ENCODE assay signal across 16 cellular contexts in the genomic region with DNA sequence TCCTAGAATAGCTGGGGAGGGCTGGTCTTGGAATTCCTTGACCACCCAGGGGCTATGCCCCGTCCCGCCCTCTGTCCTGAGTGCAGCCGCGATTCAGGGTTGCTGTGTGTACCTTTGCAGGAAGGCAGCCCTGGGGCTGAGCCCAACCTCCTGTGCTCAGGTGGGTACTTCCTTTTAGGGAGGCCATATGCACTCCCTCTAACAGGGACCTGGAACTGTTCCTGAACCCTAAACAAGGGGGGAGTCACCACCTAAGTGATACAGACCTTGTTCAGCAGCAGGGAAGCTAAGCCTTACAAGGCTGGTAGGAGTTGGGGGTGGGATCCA. TPM values are rescaled to one million over a fixed set of nuclear protein-coding genes. Genes with fewer than 3 reads are reported as not detected.
DNase-seq lines count a peak whose midpoint lies in the region; ATAC-seq and TF ChIP-seq lines count a peak whose summit lies in the region.
"Had no signal": no experiment of that assay in that cellular context is flagged by ENCODE, and none has a peak within 500 bp of the region (broad histone marks: within the 10 kb centered on the region; RNA-seq: fewer than 3 reads in every experiment).

No MANE protein-coding gene starts in this region.

- no peaks in the 10 kb centered on the region for H3K79me1 ChIP-seq in mesenchymal stem cell (replicated peaks; ENCODE audit: low read length, poor library complexity, severe bottlenecking)

- no peaks in the 10 kb centered on the region for H3K9me3 ChIP-seq in HCT116 (ENCODE audit: control insufficient read depth in 1 of 2, insufficient read depth in 1 of 2, low read depth in 1 of 2, low read length in 2 of 2)
- no peaks in the 10 kb centered on the region for H3K9me3 ChIP-seq in mesenchymal stem cell (ENCODE audit: control insufficient read depth, low read length)
- H3K9me3 ChIP-seq: ascending aorta, heart left ventricle, uterus had no signal

- intact Hi-C loops in HCT116 (cut with micrococcal nuclease) (no loop called here), left colon (cut with DNase I, micrococcal nuclease) (no loop called here)

- no peaks in the 10 kb centered on the region for H4K20me1 ChIP-seq in HCT116 (ENCODE audit: insufficient read depth)

- RAD21 ChIA-PET in HCT116 (lab: Charles Lee; ENCODE audit: low non-redundant PET in 1 of 2, low total read pairs in 2 of 2, uncharacterized antibody in 2 of 2, unreplicated experiment in 2 of 2), result interaction anchor here in 1 of 2 experiments (1.2 to 1.4 kb wide), 2 partner anchors 25 to 34 kb away, joined by 3 to 10 read pairs; partner anchors contain the start of genes LLGL2 and TSEN54

- no TSS peak for BruUV-seq in HCT116 (replicated peaks; lab: Mats Ljungman, UMichigan)

- DNase-seq in HCT116 (ENCODE audit: low read depth, low spot score), result no peak
- DNase-seq in left colon, result no peak
- no peak for DNase-seq in mesenchymal stem cell
- no peak for DNase-seq in iPS-NIHi7 (ENCODE audit: extremely low spot score)
- DNase-seq: activated effector memory CD4-positive, alpha-beta T cell treated with Interleukin-2 at 50 U/mL for 16 hours; cortex of kidney; DMS 273 treated with DMSO at 0.1 percent for 48 hours; erythroblast; heart left ventricle; KBM-7; uterus had no signal

- TF ChIP-seq CTCF in HCT116 (IDR thresholded peaks at IDR 0.05 in 2 of 3, conservative IDR thresholded peaks at IDR 0.05 in 1 of 3; ENCODE audit: borderline replicate concordance in 1 of 3, insufficient read depth in 1 of 3, low read depth in 2 of 3, low read length in 2 of 3), result no peak
- no peak for TF ChIP-seq CTCF in VCaP (conservative IDR thresholded peaks at IDR 0.05)

- H4K8ac ChIP-seq in mesenchymal stem cell (ENCODE audit: low read length), result no peak overlapping the region

- H3K4me2 ChIP-seq in HCT116 (ENCODE audit: low read length) (peak overlapping the region; percentile 93), mesenchymal stem cell (ENCODE audit: low read length, poor library complexity, severe bottlenecking) (no peak overlapping the region)

- H3K23ac ChIP-seq in mesenchymal stem cell (ENCODE audit: low read length in 2 of 2), result no peak overlapping the region

- no peak overlapping the region for H2AK5ac ChIP-seq in mesenchymal stem cell (ENCODE audit: low read length, severe bottlenecking)

- H3K79me2 ChIP-seq in HCT116 (ENCODE audit: insufficient read depth, low read length), result peaks cover 10% of the 10 kb centered on the region; the same call in 1 of the 2 replicates

- peak overlapping the region; percentile 69 for H3K9ac ChIP-seq in HCT116 (ENCODE audit: low read length)
- H3K9ac ChIP-seq in mesenchymal stem cell (ENCODE audit: low read length), result no peak overlapping the region

- ATAC-seq in HCT116 (peak; percentile 40), left colon (peak; percentile 38), HG03196 (IDR thresholded peaks at IDR 0.05; ENCODE audit: unreplicated experiment) (no peak), GM18870 (IDR thresholded peaks at IDR 0.05; ENCODE audit: unreplicated experiment) (no peak)

- no peaks in the 10 kb centered on the region for H3K9me2 ChIP-seq in HCT116 (ENCODE audit: insufficient read depth)

- TF ChIP-seq RAD21 in HCT116 (IDR thresholded peaks at IDR 0.05; ENCODE audit: low read depth), result no peak

- no peak overlapping the region for H3K14ac ChIP-seq in mesenchymal stem cell (ENCODE audit: low read length in 2 of 2)

- H3K4me1 ChIP-seq in HCT116 (ENCODE audit: control insufficient read depth in 1 of 2, insufficient read depth in 2 of 2, low read length in 2 of 2) (peaks cover 33 to 39% of the 10 kb centered on the region in 2 experiments), mesenchymal stem cell (ENCODE audit: control insufficient read depth, insufficient read depth, low read depth, low read length) (peaks cover 22% of the 10 kb centered on the region)
- H3K4me1 ChIP-seq: ascending aorta, uterus had no signal

- no peak overlapping the region for H3K18ac ChIP-seq in mesenchymal stem cell (ENCODE audit: low read depth in 1 of 2, low read length in 2 of 2)

- no peak for TF ChIP-seq POLR2A in HCT116 (IDR thresholded peaks at IDR 0.05; ENCODE audit: borderline replicate concordance, extremely low read depth, insufficient read depth, insufficient read length)

- POLR2A ChIA-PET in HCT116 (lab: Charles Lee), result interaction anchor here (1.4 to 1.5 kb wide), 3 partner anchors 11 to 25 kb away, joined by 3 to 5 read pairs (median 4); partner anchors contain the start of gene LLGL2

- 80% methylated on average over 4 of the region's 4 CpGs for WGBS in mesenchymal stem cell

- CTCF ChIA-PET in HCT116 (lab: Charles Lee), result interaction anchor here (0.7 to 1.6 kb wide), 4 partner anchors 25 to 84 kb away, joined by 3 to 11 read pairs (median 8); partner anchors contain the start of genes LLGL2, SMIM5 and TSEN54

- H3K36me3 ChIP-seq in HCT116 (ENCODE audit: control insufficient read depth in 1 of 2, insufficient read depth in 2 of 2, low read length in 2 of 2) (no peaks in the 10 kb centered on the region; a peak in 1 of 4 replicates), mesenchymal stem cell (ENCODE audit: control insufficient read depth in 1 of 2, insufficient read depth in 2 of 2, low read depth in 1 of 2, low read length in 2 of 2) (no peaks in the 10 kb centered on the region)
- H3K36me3 ChIP-seq: ascending aorta, heart left ventricle, uterus had no signal

- H2BK5ac ChIP-seq in mesenchymal stem cell (ENCODE audit: low read depth, low read length, poor library complexity, severe bottlenecking), result no peak overlapping the region

- H4K91ac ChIP-seq in mesenchymal stem cell (ENCODE audit: low read length), result no peak overlapping the region

- no peaks in the 10 kb centered on the region for H3K27me3 ChIP-seq in HCT116 (ENCODE audit: insufficient read depth, low read length)
- H3K27me3 ChIP-seq in mesenchymal stem cell (ENCODE audit: control insufficient read depth in 1 of 2, insufficient read depth in 1 of 2, low read length in 2 of 2), result peaks cover 4 to 48% of the 10 kb centered on the region in 2 experiments
- H3K27me3 ChIP-seq: ascending aorta, heart left ventricle, uterus had no signal

- H3K4ac ChIP-seq in mesenchymal stem cell (ENCODE audit: low read depth in 1 of 2, low read length in 2 of 2), result no peak overlapping the region

- H3K27ac ChIP-seq in HCT116 (ENCODE audit: low read depth, low read length) (peak overlapping the region; percentile 95), VCaP (peak overlapping the region; percentile 95), skin epidermis (peak overlapping the region in 16 of 21 experiments; percentile 16 to 91 (median 80)), mesenchymal stem cell (ENCODE audit: low read length, poor library complexity, severe bottlenecking) (no peak overlapping the region)
- H3K27ac ChIP-seq: ascending aorta, heart left ventricle, uterus had no signal

- no peak overlapping the region for H2BK120ac ChIP-seq in mesenchymal stem cell (ENCODE audit: low read depth, low read length)

- H2AFZ ChIP-seq in HCT116 (ENCODE audit: low read depth, low read length, poor library complexity, severe bottlenecking) (no peak overlapping the region), mesenchymal stem cell (ENCODE audit: low read depth, low read length) (no peak overlapping the region)

- H3K4me3 ChIP-seq in HCT116 (replicated peaks in 1 of 2; ENCODE audit: low read depth in 1 of 2, low read length in 2 of 2) (peak overlapping the region; percentile 50 to 58), skin epidermis (no peak overlapping the region), mesenchymal stem cell (ENCODE audit: insufficient read depth in 1 of 2, low read depth in 1 of 2, low read length in 2 of 2) (no peak overlapping the region)
- H3K4me3 ChIP-seq: ascending aorta, heart left ventricle, uterus had no signal

- H2BK15ac ChIP-seq in mesenchymal stem cell (ENCODE audit: low read depth, poor library complexity, severe bottlenecking), result no peak overlapping the region

- no peak overlapping the region for H2BK12ac ChIP-seq in mesenchymal stem cell (ENCODE audit: low read length in 2 of 2)

TF ChIP-seq in HCT116, 20 proteins besides CTCF, POLR2A, EP300 and RAD21:
- TF ChIP-seq EZH2phosphoT487 (IDR thresholded peaks at IDR 0.05; ENCODE audit: borderline replicate concordance) (no peak), SP1 (IDR thresholded peaks at IDR 0.05; ENCODE audit: low read depth) (no peak), SRF (IDR thresholded peaks at IDR 0.05; ENCODE audit: low read depth) (no peak), ZBTB33 (IDR thresholded peaks at IDR 0.05; ENCODE audit: extremely low read depth, insufficient replicate concordance, low read length) (no peak), TCF7L2 (IDR thresholded peaks at IDR 0.05; ENCODE audit: borderline replicate concordance, extremely low read depth, insufficient read depth, insufficient read length) (no peak)

RNA-seq across cellular contexts. Expression of gene LLGL2, which starts 24.6 kb away (rescaled TPM):
- total RNA-seq in HCT116 (2021; ENCODE audit: unreplicated experiment), result 209 TPM
- polyA plus RNA-seq in HCT116 (2012), result 177 and 183 TPM in 2 replicates
- 100 to 1,000 TPM; 447 to 529 TPM for total RNA-seq in left colon
- 3.6 TPM for polyA plus RNA-seq in mesenchymal stem cell (2013, experiment 1 of 2)
- 3.5 TPM for polyA plus RNA-seq in mesenchymal stem cell (2013, experiment 2 of 2)

RNA-seq across cellular contexts. Expression of gene TSEN54, which starts 33.8 kb away (rescaled TPM):
- 87.3 TPM for total RNA-seq in HCT116 (2021; ENCODE audit: unreplicated experiment)
- polyA plus RNA-seq in HCT116 (2012), result 80.0 and 86.5 TPM in 2 replicates
- 10 to 100 TPM; 30.1 to 38.9 TPM for total RNA-seq in left colon
- 8.4 TPM for polyA plus RNA-seq in mesenchymal stem cell (2013, experiment 1 of 2)
- polyA plus RNA-seq in mesenchymal stem cell (2013, experiment 2 of 2), result 9.2 TPM

RNA-seq across cellular contexts. Expression of gene CASKIN2, which starts 34.8 kb away (rescaled TPM):
- total RNA-seq in HCT116 (2021; ENCODE audit: unreplicated experiment), result 38.4 TPM
- polyA plus RNA-seq in HCT116 (2012), result 14.5 and 16.3 TPM in 2 replicates
- 10 to 100 TPM; 28.4 to 30.6 TPM for total RNA-seq in left colon
- polyA plus RNA-seq in mesenchymal stem cell (2013, experiment 1 of 2), result 6.3 TPM
- polyA plus RNA-seq in mesenchymal stem cell (2013, experiment 2 of 2), result 6.1 TPM

RNA-seq across cellular contexts. Expression of gene MYO15B, which starts 37.5 kb away (rescaled TPM):
- total RNA-seq in HCT116 (2021; ENCODE audit: unreplicated experiment) (30.3 TPM), left colon (100 to 1,000 TPM; 575 to 676 TPM)
- 24.7 and 39.5 TPM in 2 replicates for polyA plus RNA-seq in HCT116 (2012)
- polyA plus RNA-seq in mesenchymal stem cell (2013, experiment 1 of 2), result 2.6 TPM
- 2.7 TPM for polyA plus RNA-seq in mesenchymal stem cell (2013, experiment 2 of 2)

Comparison
In these comparisons a context has a peak if more than half of its experiments do, and no peak if none do; other contexts are left out.
1. ATAC-seq: peak in HCT116 (single experiment) and left colon (single experiment); none in HG03196 (single experiment) and GM18870 (single experiment).
2. H3K4me3 ChIP-seq: peak in HCT116 (2 of 2); none in skin epidermis (0 of 7) and mesenchymal stem cell (0 of 2).